ENCODE assay signal across 8 cellular contexts in the genomic region with DNA sequence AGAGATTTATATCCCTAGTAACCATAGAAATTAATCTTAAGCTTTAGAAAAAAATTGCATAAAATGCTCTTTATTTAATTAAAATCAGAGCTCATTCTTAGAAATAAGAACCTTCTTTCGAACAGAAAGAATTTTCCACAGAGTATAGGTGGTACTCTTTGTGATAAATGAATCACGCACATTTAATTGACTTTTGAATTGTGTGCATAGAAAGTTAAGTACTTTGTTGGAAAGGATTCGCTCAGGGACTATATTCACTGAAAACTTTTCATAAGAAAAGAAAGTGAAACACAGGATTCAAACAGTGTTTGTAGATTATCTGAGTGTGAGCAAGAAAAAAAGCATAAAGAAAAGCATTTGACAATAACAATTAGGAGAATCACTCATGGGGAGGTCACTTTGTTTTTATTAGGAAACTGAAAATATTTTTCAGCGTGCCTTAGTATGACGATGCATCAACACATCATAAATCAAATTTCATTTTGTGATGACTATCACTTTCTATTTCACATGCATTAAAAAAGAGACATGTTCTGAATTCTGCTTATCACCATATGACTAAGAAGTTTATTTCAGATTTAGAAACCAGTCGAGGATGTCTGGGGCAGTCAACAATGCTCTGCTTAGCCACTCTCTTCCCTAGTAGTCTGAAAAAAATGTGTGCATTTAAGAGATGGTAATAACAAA. TPM values are rescaled to one million over a fixed set of nuclear protein-coding genes. Genes with fewer than 3 reads are reported as not detected.
DNase-seq lines count a peak whose midpoint lies in the region; ATAC-seq and TF ChIP-seq lines count a peak whose summit lies in the region.

No MANE protein-coding gene starts in this region.

- peak; percentile 40 for ATAC-seq in HG03066 (IDR thresholded peaks at IDR 0.05; ENCODE audit: low read depth, unreplicated experiment)

- CTCF ChIA-PET in activated naive CD4-positive, alpha-beta T cell treated with anti-CD3 and anti-CD28 coated beads for 36 hours (lab: Charles Lee): no interaction called here
- CTCF ChIA-PET in activated naive CD4-positive, alpha-beta T cell treated with anti-CD3 and anti-CD28 coated beads, Interleukin-2, amount 10 ng/mL, durations not matched to agents 7 days and 5 days (lab: Charles Lee): no interaction called here

- H3K27me3 ChIP-seq in uterus: no peaks in the 10 kb centered on the region
- no peaks in the 10 kb centered on the region for H3K27me3 ChIP-seq in suprapubic skin

- H3K27ac Mint-ChIP-seq in activated naive CD4-positive, alpha-beta T cell treated with anti-CD3 and anti-CD28 coated beads for 36 hours: no peak overlapping the region
- no peak overlapping the region for H3K27ac Mint-ChIP-seq in activated naive CD4-positive, alpha-beta T cell treated with anti-CD3 and anti-CD28 coated beads, Interleukin-2, amount 10 ng/mL, durations not matched to agents 7 days and 5 days
- peak overlapping the region; percentile 62 for H3K27ac Mint-ChIP-seq in activated naive CD8-positive, alpha-beta T cell treated with anti-CD3 and anti-CD28 coated beads for 36 hours

- H3K9me3 Mint-ChIP-seq in activated naive CD4-positive, alpha-beta T cell treated with anti-CD3 and anti-CD28 coated beads for 36 hours: no peaks in the 10 kb centered on the region
- H3K9me3 Mint-ChIP-seq in activated naive CD4-positive, alpha-beta T cell treated with anti-CD3 and anti-CD28 coated beads, Interleukin-2, amount 10 ng/mL, durations not matched to agents 7 days and 5 days: no peaks in the 10 kb centered on the region
- H3K9me3 Mint-ChIP-seq in activated naive CD8-positive, alpha-beta T cell treated with anti-CD3 and anti-CD28 coated beads for 36 hours: no peaks in the 10 kb centered on the region

- TF ChIP-seq POLR2A in uterus (IDR thresholded peaks at IDR 0.05): no peak
- no peak for TF ChIP-seq POLR2A in suprapubic skin (IDR thresholded peaks at IDR 0.05)

- intact Hi-C loops in activated naive CD4-positive, alpha-beta T cell treated with anti-CD3 and anti-CD28 coated beads for 36 hours (cut with micrococcal nuclease): loop anchor here (1.0 kb wide), 2 partner anchors 11 to 271 kb away; no protein-coding TSS in a partner anchor
- intact Hi-C loops in uterus (cut with DNase I; ENCODE audit: low total_unique reads): no loop called here

- WGBS in suprapubic skin: 48% methylated on average over 6 of the region's 6 CpGs

- H3K36me3 Mint-ChIP-seq in activated naive CD4-positive, alpha-beta T cell treated with anti-CD3 and anti-CD28 coated beads for 36 hours (ENCODE audit: low read depth): no peaks in the 10 kb centered on the region
- H3K36me3 Mint-ChIP-seq in activated naive CD4-positive, alpha-beta T cell treated with anti-CD3 and anti-CD28 coated beads, Interleukin-2, amount 10 ng/mL, durations not matched to agents 7 days and 5 days: peaks cover 1% of the 10 kb centered on the region
- peaks cover 1% of the 10 kb centered on the region for H3K36me3 Mint-ChIP-seq in activated naive CD8-positive, alpha-beta T cell treated with anti-CD3 and anti-CD28 coated beads for 36 hours

- H3K4me3 ChIP-seq in uterus (peak overlapping the region; percentile 16 to 26), suprapubic skin (no peak overlapping the region)

- H3K36me3 ChIP-seq in uterus (no peaks in the 10 kb centered on the region), suprapubic skin (no peaks in the 10 kb centered on the region)

- peaks cover 8% of the 10 kb centered on the region for H3K4me1 Mint-ChIP-seq in activated naive CD4-positive, alpha-beta T cell treated with anti-CD3 and anti-CD28 coated beads for 36 hours (ENCODE audit: low read depth)
- peaks cover 6% of the 10 kb centered on the region for H3K4me1 Mint-ChIP-seq in activated naive CD4-positive, alpha-beta T cell treated with anti-CD3 and anti-CD28 coated beads, Interleukin-2, amount 10 ng/mL, durations not matched to agents 7 days and 5 days
- peaks cover 8% of the 10 kb centered on the region for H3K4me1 Mint-ChIP-seq in activated naive CD8-positive, alpha-beta T cell treated with anti-CD3 and anti-CD28 coated beads for 36 hours

- H3K9me3 ChIP-seq in uterus (no peaks in the 10 kb centered on the region), suprapubic skin (no peaks in the 10 kb centered on the region)

- peak; percentile 13 for DNase-seq in activated naive CD4-positive, alpha-beta T cell treated with anti-CD3 and anti-CD28 coated beads for 36 hours
- DNase-seq in activated naive CD4-positive, alpha-beta T cell treated with anti-CD3 and anti-CD28 coated beads, Interleukin-2, amount 10 ng/mL, durations not matched to agents 7 days and 5 days: no peak
- DNase-seq in activated naive CD8-positive, alpha-beta T cell treated with anti-CD3 and anti-CD28 coated beads for 36 hours: no peak
- DNase-seq in uterus (no peak), suprapubic skin (ENCODE audit: low spot score in 2 of 2) (no peak), GOT3 (lab: John Stamatoyannopoulos, UW) (no peak)
- no peak for DNase-seq in activated effector memory CD4-positive, alpha-beta T cell treated with anti-CD3 and anti-CD28 coated beads, Interleukin-2, amount 50 U/mL, for 16 hours

- H3K27me3 Mint-ChIP-seq in activated naive CD4-positive, alpha-beta T cell treated with anti-CD3 and anti-CD28 coated beads for 36 hours (ENCODE audit: low read depth): no peaks in the 10 kb centered on the region
- no peaks in the 10 kb centered on the region for H3K27me3 Mint-ChIP-seq in activated naive CD4-positive, alpha-beta T cell treated with anti-CD3 and anti-CD28 coated beads, Interleukin-2, amount 10 ng/mL, durations not matched to agents 7 days and 5 days
- no peaks in the 10 kb centered on the region for H3K27me3 Mint-ChIP-seq in activated naive CD8-positive, alpha-beta T cell treated with anti-CD3 and anti-CD28 coated beads for 36 hours

- TF ChIP-seq CTCF in uterus (IDR thresholded peaks at IDR 0.05): no peak
- TF ChIP-seq CTCF in suprapubic skin (IDR thresholded peaks at IDR 0.05): no peak

- TF ChIP-seq EP300 in suprapubic skin (IDR thresholded peaks at IDR 0.05): no peak

- H3K4me3 Mint-ChIP-seq in activated naive CD4-positive, alpha-beta T cell treated with anti-CD3 and anti-CD28 coated beads for 36 hours: peak overlapping the region; percentile 44
- H3K4me3 Mint-ChIP-seq in activated naive CD4-positive, alpha-beta T cell treated with anti-CD3 and anti-CD28 coated beads, Interleukin-2, amount 10 ng/mL, durations not matched to agents 7 days and 5 days: no peak overlapping the region
- peak overlapping the region; percentile 46 for H3K4me3 Mint-ChIP-seq in activated naive CD8-positive, alpha-beta T cell treated with anti-CD3 and anti-CD28 coated beads for 36 hours

- no peaks in the 10 kb centered on the region for H3K4me1 ChIP-seq in uterus
- peaks cover 10% of the 10 kb centered on the region for H3K4me1 ChIP-seq in suprapubic skin

- H3K27ac ChIP-seq in uterus (peak overlapping the region; percentile 68 to 85), suprapubic skin (no peak overlapping the region)

RNA-seq across cellular contexts. Expression of a gene that starts 49.5 kb away (rescaled TPM):
- total RNA-seq in activated naive CD4-positive, alpha-beta T cell treated with anti-CD3 and anti-CD28 coated beads for 36 hours: 10 to 100 TPM; 18.3 to 19.0 TPM
- 10 to 100 TPM; 23.7 to 25.9 TPM for total RNA-seq in activated naive CD8-positive, alpha-beta T cell treated with anti-CD3 and anti-CD28 coated beads for 36 hours
- 10 to 100 TPM in 3 of 4 donors, 1 to 10 TPM in 1; 6.4 to 62.5 (median 28.9) TPM for total RNA-seq in uterus
- 10 to 100 TPM; 16.1 to 41.9 (median 20.5) TPM for total RNA-seq in suprapubic skin
